Comparison of ENCODE assay signal across 13 cellular contexts in the genomic region with DNA sequence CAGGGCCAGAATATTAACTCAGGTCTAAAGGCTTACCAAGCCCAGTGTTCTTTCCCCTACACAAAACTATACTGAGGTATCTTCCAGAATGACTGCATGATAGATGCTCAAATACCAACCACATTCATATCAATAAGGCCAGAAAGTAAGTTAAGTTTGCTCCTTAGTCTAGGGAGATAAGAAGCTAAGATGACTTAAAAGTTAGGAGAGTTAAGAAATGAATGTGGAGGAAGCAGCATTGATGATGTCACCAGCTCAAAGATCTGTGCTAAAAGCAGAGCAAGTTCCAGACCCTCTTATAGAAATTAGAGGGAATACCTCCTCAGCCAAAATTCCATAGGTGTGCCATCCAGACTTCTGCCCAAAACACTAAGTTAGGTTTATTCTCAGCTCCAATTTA. TPM values are rescaled to one million over a fixed set of nuclear protein-coding genes. Genes with fewer than 3 reads are reported as not detected.
DNase-seq lines count a peak whose midpoint lies in the region; ATAC-seq and TF ChIP-seq lines count a peak whose summit lies in the region.
"Had no signal": no experiment of that assay in that cellular context is flagged by ENCODE, and none has a peak within 500 bp of the region (broad histone marks: within the 10 kb centered on the region; RNA-seq: fewer than 3 reads in every experiment).

No MANE protein-coding gene starts in this region.

- no peaks in the 10 kb centered on the region for H3K27me3 ChIP-seq in right atrium auricular region
- H3K27me3 ChIP-seq in MG63 = no peaks in the 10 kb centered on the region

- peak overlapping the region; percentile 38 for H3K27ac Mint-ChIP-seq in chondrocyte (ENCODE audit: unreplicated experiment)
- peak overlapping the region; percentile 67 to 79 for H3K27ac Mint-ChIP-seq in natural killer cell
- H3K27ac Mint-ChIP-seq: memory B cell had no signal

- H3K4me3 ChIP-seq in right atrium auricular region (no peak overlapping the region), MG63 (no peak overlapping the region)

- no peak overlapping the region for H3K4me3 Mint-ChIP-seq in chondrocyte (ENCODE audit: unreplicated experiment)
- no peak overlapping the region for H3K4me3 Mint-ChIP-seq in natural killer cell
- H3K4me3 Mint-ChIP-seq: memory B cell had no signal

- peaks cover 6% of the 10 kb centered on the region for H3K36me3 Mint-ChIP-seq in chondrocyte (ENCODE audit: low read depth)
- H3K36me3 Mint-ChIP-seq in natural killer cell = no peaks in the 10 kb centered on the region

- peaks cover 0 to 40% of the 10 kb centered on the region in 2 donors for H3K4me1 ChIP-seq in right atrium auricular region

- peak; percentile 13 for DNase-seq in EH (ENCODE audit: low read depth)
- DNase-seq in OCI-M1 (lab: John Stamatoyannopoulos, UW) = peak; percentile 83
- DNase-seq in chondrocyte (ENCODE audit: low spot score) = no peak
- no peak for DNase-seq in natural killer cell
- DNase-seq in right atrium auricular region (ENCODE audit: low spot score) = no peak
- no peak for DNase-seq in MG63
- no peak for DNase-seq in NOMO-1 treated with dmso at 0.1 percent for 144 hours (lab: John Stamatoyannopoulos, UW; ENCODE audit: unreplicated experiment)
- no peak for DNase-seq in NCI-H446 (lab: John Stamatoyannopoulos, UW)
- DNase-seq: amniotic stem cell, NCI-H774, WERI-Rb-1 had no signal

- H3K9me3 Mint-ChIP-seq in chondrocyte (ENCODE audit: low read depth) (no peaks in the 10 kb centered on the region), natural killer cell (no peaks in the 10 kb centered on the region)
- H3K9me3 Mint-ChIP-seq: IgD-negative memory B cell, memory B cell had no signal

- TF ChIP-seq CTCF in chondrocyte (IDR thresholded peaks at IDR 0.05) (no peak), natural killer cell (IDR thresholded peaks at IDR 0.05) (no peak), right atrium auricular region (IDR thresholded peaks at IDR 0.05) (no peak)

- no peak for ATAC-seq in natural killer cell

- H3K4me1 Mint-ChIP-seq in chondrocyte (ENCODE audit: low read depth) (peaks cover 48% of the 10 kb centered on the region), natural killer cell (peaks cover 51 to 52% of the 10 kb centered on the region in 2 donors)

- H3K27ac ChIP-seq in right atrium auricular region = no peak overlapping the region
- H3K27ac ChIP-seq: WERI-Rb-1 had no signal

- H3K27me3 Mint-ChIP-seq in chondrocyte (ENCODE audit: low read depth) (no peaks in the 10 kb centered on the region), natural killer cell (ENCODE audit: low read depth in 2 of 2) (no peaks in the 10 kb centered on the region)
- H3K27me3 Mint-ChIP-seq: IgD-negative memory B cell, memory B cell had no signal

- H3K36me3 ChIP-seq in right atrium auricular region (peaks cover 6% of the 10 kb centered on the region), MG63 (peaks cover 37% of the 10 kb centered on the region)

- H3K9me3 ChIP-seq in right atrium auricular region (no peaks in the 10 kb centered on the region), MG63 (no peaks in the 10 kb centered on the region)

- intact Hi-C loops in natural killer cell (cut with micrococcal nuclease) = no loop called here

RNA-seq across cellular contexts. Expression of gene PPP4R1, which starts 6.1 kb away (rescaled TPM):
- total RNA-seq in chondrocyte = 105 to 110 TPM (median 108 TPM) in 3 replicates
- 100 to 1,000 TPM in 1 of 3 donors, 10 to 100 TPM in 2; 60.5 to 108 (median 72.6) TPM for total RNA-seq in natural killer cell
- 10 to 100 TPM; 38.9 to 51.4 TPM for total RNA-seq in right atrium auricular region
- 45.1 and 103 TPM in 2 replicates for total RNA-seq in MG63 (2014; rRNA removed; shearing (Covaris generic); ENCODE audit: low replicate concordance)

Comparison
In these comparisons a context has a peak if more than half of its experiments do, and no peak if none do; other contexts are left out.
1. DNase-seq: peak in EH (single experiment) and OCI-M1 (single experiment); none in chondrocyte (single experiment), natural killer cell (single experiment), right atrium auricular region (single experiment), MG63 (single experiment), NOMO-1 treated with dmso at 0.1 percent for 144 hours (single experiment) and NCI-H446 (0 of 2).